Comparison of ENCODE assay signal across 13 cellular contexts in the genomic region with DNA sequence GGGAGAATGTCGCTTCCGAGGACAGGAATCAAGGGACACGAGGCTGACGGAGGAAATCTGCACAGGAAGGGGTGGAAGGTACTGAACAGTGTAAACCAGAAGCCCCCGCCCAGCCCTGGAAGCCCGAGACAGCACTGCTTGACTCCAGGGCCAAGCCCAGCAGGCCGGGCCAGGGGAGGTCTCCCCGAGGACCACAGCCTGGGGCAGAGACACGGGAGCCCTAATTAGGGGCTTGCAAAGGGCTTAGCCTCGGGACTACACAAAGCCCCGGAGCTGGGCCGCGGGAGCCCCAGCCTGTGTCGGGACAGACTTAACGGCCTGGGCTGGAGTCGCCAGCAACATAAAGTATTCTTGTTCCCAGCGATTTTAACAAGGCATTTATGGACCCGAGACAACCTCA. TPM values are rescaled to one million over a fixed set of nuclear protein-coding genes. Genes with fewer than 3 reads are reported as not detected.
DNase-seq lines count a peak whose midpoint lies in the region; ATAC-seq and TF ChIP-seq lines count a peak whose summit lies in the region.
"Had no signal": no experiment of that assay in that cellular context is flagged by ENCODE, and none has a peak within 500 bp of the region (broad histone marks: within the 10 kb centered on the region; RNA-seq: fewer than 3 reads in every experiment).

No MANE protein-coding gene starts in this region.

- H3K9ac ChIP-seq in H9 (ENCODE audit: extremely low read depth, insufficient read length, low read length) = no peak overlapping the region
- H3K9ac ChIP-seq: GM23248 had no signal

- no peak for ATAC-seq in HG03139 (IDR thresholded peaks at IDR 0.05; ENCODE audit: unreplicated experiment)
- ATAC-seq in GM18502 (IDR thresholded peaks at IDR 0.05; ENCODE audit: poor library complexity, unreplicated experiment) = no peak
- ATAC-seq: A549, GM12878 had no signal

- no peak overlapping the region for H3K4me2 ChIP-seq in H9 (ENCODE audit: insufficient read depth, insufficient read length, low read length)
- no peak overlapping the region for H3K4me2 ChIP-seq in osteoblast (ENCODE audit: insufficient read depth, low read length)
- H3K4me2 ChIP-seq: A549 had no signal

- no peaks in the 10 kb centered on the region for H3K79me2 ChIP-seq in H9 (ENCODE audit: insufficient read depth, low read length)
- no peaks in the 10 kb centered on the region for H3K79me2 ChIP-seq in osteoblast (ENCODE audit: insufficient read depth, low read length)

- peak overlapping the region; percentile 12; the same call in 1 of the 2 replicates for H3K14ac ChIP-seq in H9 (ENCODE audit: insufficient read depth, low read length)

- no peaks in the 10 kb centered on the region for H3K27me3 ChIP-seq in H9 (ENCODE audit: insufficient read depth, low read length)
- H3K27me3 ChIP-seq in osteoblast (ENCODE audit: insufficient read depth, low read length) = peaks cover 35% of the 10 kb centered on the region

- no peak overlapping the region for H2BK5ac ChIP-seq in H9 (ENCODE audit: insufficient read length, low read length)

- DNase-seq in H9 (no peak), glutamatergic neuron (peak; percentile 32), osteoblast (ENCODE audit: insufficient read length, low spot score, missing footprints) (peak; percentile 58), MV-4-11 (lab: John Stamatoyannopoulos, UW) (no peak)
- DNase-seq: Calu3; CD4-positive, alpha-beta T cell; DMS 273 treated with DMSO at 0.1 percent for 48 hours; DMS79; GM23248 had no signal

- H3K36me3 ChIP-seq in osteoblast (ENCODE audit: insufficient read depth, low read length) = no peaks in the 10 kb centered on the region

- H2BK20ac ChIP-seq in H9 (ENCODE audit: low read depth, low read length, poor library complexity, severe bottlenecking) = no peak overlapping the region

- no peak overlapping the region for H3T11ph ChIP-seq in H9 (ENCODE audit: low read length)

- no peaks in the 10 kb centered on the region for H3K4me1 ChIP-seq in H9 (ENCODE audit: insufficient read depth, low read length)
- no peaks in the 10 kb centered on the region for H3K4me1 ChIP-seq in osteoblast (ENCODE audit: insufficient read depth, low read length)
- H3K4me1 ChIP-seq: A549 had no signal

- H3K23me2 ChIP-seq in H9 (ENCODE audit: insufficient read length, low read depth, low read length, poor library complexity, severe bottlenecking) = no peaks in the 10 kb centered on the region

- no peak overlapping the region for H4K91ac ChIP-seq in H9 (ENCODE audit: insufficient read length, low read depth, low read length)

- TF ChIP-seq CTCF in H9 (conservative IDR thresholded peaks at IDR 0.05) (no peak), glutamatergic neuron (IDR thresholded peaks at IDR 0.05; ENCODE audit: partially characterized antibody, unreplicated experiment) (no peak), osteoblast (IDR thresholded peaks at IDR 0.05; ENCODE audit: extremely low read depth, low read depth, low read length) (no peak)

- H3K9me3 Mint-ChIP-seq in H9 = no peaks in the 10 kb centered on the region; a peak in 2 of 5 replicates
- peaks cover 1% of the 10 kb centered on the region for H3K9me3 Mint-ChIP-seq in glutamatergic neuron (ENCODE audit: unreplicated experiment)
- H3K9me3 Mint-ChIP-seq: CD4-positive, alpha-beta T cell had no signal

- WGBS in H9 (ENCODE audit: extremely low coverage, insufficient read length, low lambda C conversion rate) = no CpG with 5 or more reads among the region's 18 CpGs

- no peak overlapping the region for H2BK12ac ChIP-seq in H9 (ENCODE audit: insufficient read length, low read depth, low read length)

- H2AFZ ChIP-seq in H9 (ENCODE audit: low read length) (no peak overlapping the region), osteoblast (ENCODE audit: low read length) (no peak overlapping the region)
- H2AFZ ChIP-seq: GM23248 had no signal

- no peak overlapping the region for H3K4me3 ChIP-seq in osteoblast (ENCODE audit: insufficient read depth, low read length)
- H3K4me3 ChIP-seq: A549, GM12878, GM23248 had no signal

- H2AK5ac ChIP-seq in H9 (ENCODE audit: insufficient read length, low read length) = no peak overlapping the region

- no peaks in the 10 kb centered on the region for H3K9me3 ChIP-seq in H9 (ENCODE audit: control insufficient read depth, low read depth, low read length)
- H3K9me3 ChIP-seq in osteoblast (ENCODE audit: low read depth, low read length) = no peaks in the 10 kb centered on the region
- H3K9me3 ChIP-seq: A549 had no signal

- no peak overlapping the region for H2BK15ac ChIP-seq in H9 (ENCODE audit: low read depth, low read length)

- no peak overlapping the region for H4K8ac ChIP-seq in H9 (replicated peaks; ENCODE audit: insufficient read length, low read depth, low read length)

- H3K27ac Mint-ChIP-seq in H9 = no peak overlapping the region; a peak in 1 of 7 replicates
- H3K27ac Mint-ChIP-seq in glutamatergic neuron (ENCODE audit: unreplicated experiment) = no peak overlapping the region
- H3K27ac Mint-ChIP-seq: CD4-positive, alpha-beta T cell had no signal

- no peak overlapping the region for H3K18ac ChIP-seq in H9 (ENCODE audit: insufficient read length, low read depth, low read length)

- no peak overlapping the region for H4K5ac ChIP-seq in H9 (ENCODE audit: insufficient read length, low read depth, low read length)

- H3K4me1 Mint-ChIP-seq in H9 = peaks cover 2 to 9% of the 10 kb centered on the region in 2 experiments; a peak in 3 of 4 replicates
- H3K4me1 Mint-ChIP-seq in glutamatergic neuron (ENCODE audit: low read depth, unreplicated experiment) = no peaks in the 10 kb centered on the region

- H3K4ac ChIP-seq in H9 (ENCODE audit: low read depth, low read length) = no peak overlapping the region

- no peak overlapping the region for H2BK120ac ChIP-seq in H9 (ENCODE audit: low read depth, low read length, poor library complexity, severe bottlenecking)

- no peaks in the 10 kb centered on the region for H3K36me3 Mint-ChIP-seq in H9 (ENCODE audit: insufficient read depth in 1 of 3, low read depth in 3 of 3)
- peaks cover 13% of the 10 kb centered on the region for H3K36me3 Mint-ChIP-seq in glutamatergic neuron (ENCODE audit: unreplicated experiment)

- H3K27ac ChIP-seq in H9 (ENCODE audit: insufficient read length, low read depth, low read length) = no peak overlapping the region
- H3K27ac ChIP-seq in osteoblast (ENCODE audit: low read depth, low read length) = no peak overlapping the region
- H3K27ac ChIP-seq: A549, GM23248 had no signal

- no peak overlapping the region for H3K56ac ChIP-seq in H9 (ENCODE audit: insufficient read length, low read depth, low read length)

- H4K20me1 ChIP-seq in H9 (ENCODE audit: control insufficient read depth, insufficient read depth, insufficient read length) = no peaks in the 10 kb centered on the region
- no peaks in the 10 kb centered on the region for H4K20me1 ChIP-seq in osteoblast (ENCODE audit: insufficient read depth, low read length)

- H3K79me1 ChIP-seq in H9 (ENCODE audit: insufficient read depth, low read depth, low read length, poor library complexity, severe bottlenecking) = no peaks in the 10 kb centered on the region

- H3K27me3 Mint-ChIP-seq in H9 (ENCODE audit: low read depth) (peaks cover 20% of the 10 kb centered on the region), glutamatergic neuron (ENCODE audit: unreplicated experiment) (peaks cover 5% of the 10 kb centered on the region)

- no peak overlapping the region for H3K23ac ChIP-seq in H9 (ENCODE audit: insufficient read length, low read depth, low read length)

- H3K4me3 Mint-ChIP-seq in H9 (no peak overlapping the region), glutamatergic neuron (ENCODE audit: unreplicated experiment) (no peak overlapping the region)
- H3K4me3 Mint-ChIP-seq: CD4-positive, alpha-beta T cell had no signal

RNA-seq across cellular contexts. Expression of a gene that starts 50.8 kb away (rescaled TPM):
- total RNA-seq in H9 (2021) = 65.2 and 67.9 TPM in 2 replicates
- 49.2 TPM for total RNA-seq in glutamatergic neuron (ENCODE audit: unreplicated experiment)
- 202 and 227 TPM in 2 replicates for total RNA-seq in osteoblast

Comparison
In these comparisons a context has a peak if more than half of its experiments do, and no peak if none do; other contexts are left out.
1. DNase-seq: peak in glutamatergic neuron (single experiment) and osteoblast (single experiment); none in H9 (single experiment) and MV-4-11 (single experiment).